In genomic region chr1:33110477-33110876, GRCh38 we compare ENCODE assay signal across 8 cellular contexts. TPM values are rescaled to one million over a fixed set of nuclear protein-coding genes. Genes with fewer than 3 reads are reported as not detected.
"Had no signal": no experiment of that assay in that cellular context is flagged by ENCODE, and none has a peak within 500 bp of the region (broad histone marks: within the 10 kb centered on the region; RNA-seq: fewer than 3 reads in every experiment).

No MANE protein-coding gene starts in this region.

- FAIRE-seq: HTR-8/SVneo had no signal

- H2AFZ ChIP-seq: GM23248 had no signal

- H3K27ac Mint-ChIP-seq: H9 had no signal

- H3K4me1 Mint-ChIP-seq: H9 had no signal

- H3K27ac ChIP-seq: GM23248 had no signal

- H3K4me3 ChIP-seq: GM23248 had no signal

- H3K9ac ChIP-seq: GM23248 had no signal

- DNase-seq: GM23248, GOT3, H9, HCEC 1CT, IMR-90, KBM-7 had no signal

- H3K4me3 Mint-ChIP-seq: H9 had no signal

RNA-seq across cellular contexts. Expression of gene AZIN2, which starts 29.5 kb away (rescaled TPM):
- total RNA-seq: HT-29 had no signal
